In genomic region chr1:201143726-201144635, GRCh38 we compare ENCODE assay signal across 22 cellular contexts. TPM values are rescaled to one million over a fixed set of nuclear protein-coding genes. Genes with fewer than 3 reads are reported as not detected.
DNase-seq lines count a peak whose midpoint lies in the region; ATAC-seq and TF ChIP-seq lines count a peak whose summit lies in the region.
"Had no signal": no experiment of that assay in that cellular context is flagged by ENCODE, and none has a peak within 500 bp of the region (broad histone marks: within the 10 kb centered on the region; RNA-seq: fewer than 3 reads in every experiment).

No MANE protein-coding gene starts in this region.

- TF ChIP-seq CTCF in neural progenitor cell (IDR thresholded peaks at IDR 0.05) (no peak), upper lobe of right lung (IDR thresholded peaks at IDR 0.05) (no peak)

- peaks cover 9% of the 10 kb centered on the region for H3K4me1 Mint-ChIP-seq in neural progenitor cell
- H3K4me1 Mint-ChIP-seq: CD4-positive, alpha-beta memory T cell had no signal

- H3K9ac ChIP-seq in neural progenitor cell: no peak overlapping the region
- H3K9ac ChIP-seq: KMS-11 had no signal

- H3K27ac ChIP-seq in neural progenitor cell (no peak overlapping the region), upper lobe of right lung (no peak overlapping the region)
- H3K27ac ChIP-seq: KMS-11 had no signal

- H3K27me3 Mint-ChIP-seq in neural progenitor cell (ENCODE audit: insufficient read depth, low read depth): peaks cover 8% of the 10 kb centered on the region
- H3K27me3 Mint-ChIP-seq: CD4-positive, alpha-beta memory T cell had no signal

- H3K9me3 ChIP-seq in neural progenitor cell (ENCODE audit: low read depth): no peaks in the 10 kb centered on the region
- no peaks in the 10 kb centered on the region for H3K9me3 ChIP-seq in upper lobe of right lung

- H3K4me3 ChIP-seq in neural progenitor cell (no peak overlapping the region), upper lobe of right lung (no peak overlapping the region)

- intact Hi-C loops in upper lobe of right lung (cut with DNase I): no loop called here

- H3K9me3 Mint-ChIP-seq in activated naive CD4-positive, alpha-beta T cell treated with anti-CD3 and anti-CD28 coated beads, Interleukin-2, amount 50 U/mL, for 72 hours: no peaks in the 10 kb centered on the region
- H3K9me3 Mint-ChIP-seq in neural progenitor cell: no peaks in the 10 kb centered on the region
- H3K9me3 Mint-ChIP-seq: CD4-positive, alpha-beta memory T cell; HFFc6 had no signal

- H3K36me3 Mint-ChIP-seq in activated naive CD4-positive, alpha-beta T cell treated with anti-CD3 and anti-CD28 coated beads, Interleukin-2, amount 50 U/mL, for 72 hours: no peaks in the 10 kb centered on the region
- H3K36me3 Mint-ChIP-seq in neural progenitor cell: peaks cover 40% of the 10 kb centered on the region

- H3K27me3 ChIP-seq in neural progenitor cell (no peaks in the 10 kb centered on the region), upper lobe of right lung (no peaks in the 10 kb centered on the region)

- H2AFZ ChIP-seq in neural progenitor cell (replicated peaks): no peak overlapping the region

- no peak for ATAC-seq in activated naive CD4-positive, alpha-beta T cell treated with anti-CD3 and anti-CD28 coated beads, Interleukin-2, amount 50 U/mL, for 72 hours
- ATAC-seq in upper lobe of right lung: no peak

- peak overlapping the region; percentile 44 for H3K4me3 Mint-ChIP-seq in neural progenitor cell
- H3K4me3 Mint-ChIP-seq: CD4-positive, alpha-beta memory T cell; HFFc6 had no signal

- H3K4me2 ChIP-seq in neural progenitor cell: no peak overlapping the region
- H3K4me2 ChIP-seq: KMS-11 had no signal

- no peaks in the 10 kb centered on the region for H3K36me3 ChIP-seq in neural progenitor cell
- peaks cover 71% of the 10 kb centered on the region for H3K36me3 ChIP-seq in upper lobe of right lung

- DNase-seq in activated naive CD4-positive, alpha-beta T cell treated with anti-CD3 and anti-CD28 coated beads, Interleukin-2, amount 50 U/mL, for 72 hours (ENCODE audit: low spot score in 2 of 2): no peak
- no peak for DNase-seq in activated naive CD4-positive, alpha-beta T cell treated with Interleukin-2 at 50 U/mL for 16 hours
- DNase-seq in globus pallidus (ENCODE audit: low spot score) (peak; percentile 16), neural progenitor cell (ENCODE audit: low spot score) (no peak), upper lobe of right lung (peak; percentile 52), RKO (ENCODE audit: low spot score) (no peak), GM03348 (ENCODE audit: low spot score) (no peak), NCI-H510A treated with DMSO at 0.1 percent for 48 hours (lab: John Stamatoyannopoulos, UW) (no peak)
- DNase-seq: CD4-positive, alpha-beta memory T cell; DMS79; H7; HFFc6; MV-4-11; NCI-H1417; NCI-H187; NCI-H2227 treated with DMSO at 0.1 percent for 48 hours; NCI-H524; RPMI8226; SHP77 treated with DMSO at 0.1 percent for 48 hours had no signal

- no peaks in the 10 kb centered on the region for H3K79me2 ChIP-seq in neural progenitor cell (ENCODE audit: low read depth)

- H3F3A ChIP-seq in neural progenitor cell (ENCODE audit: low read depth): no peaks in the 10 kb centered on the region

- H3K4me1 ChIP-seq in neural progenitor cell (peaks cover 5% of the 10 kb centered on the region), upper lobe of right lung (no peaks in the 10 kb centered on the region)

- H3K27ac Mint-ChIP-seq in activated naive CD4-positive, alpha-beta T cell treated with anti-CD3 and anti-CD28 coated beads, Interleukin-2, amount 50 U/mL, for 72 hours: peak overlapping the region; percentile 18 to 47
- peak overlapping the region; percentile 55 for H3K27ac Mint-ChIP-seq in neural progenitor cell
- H3K27ac Mint-ChIP-seq: HFFc6 had no signal

- H4K20me1 ChIP-seq in neural progenitor cell (ENCODE audit: low read depth): peaks cover 39% of the 10 kb centered on the region

RNA-seq across cellular contexts. Expression of gene TMEM9, which starts 10.3 kb away (rescaled TPM):
- 10 to 100 TPM; 19.0 to 28.1 TPM for total RNA-seq in activated naive CD4-positive, alpha-beta T cell treated with anti-CD3 and anti-CD28 coated beads, Interleukin-2, amount 50 U/mL, for 72 hours
- total RNA-seq in neural progenitor cell (ENCODE audit: low replicate concordance) (109 and 187 TPM in 2 replicates), upper lobe of right lung (59.3 TPM)

RNA-seq across cellular contexts. Expression of gene ASCL5, which starts 17.0 kb away (rescaled TPM):
- total RNA-seq in activated naive CD4-positive, alpha-beta T cell treated with anti-CD3 and anti-CD28 coated beads, Interleukin-2, amount 50 U/mL, for 72 hours: under 1 TPM; 0.16 to 0.35 TPM
- total RNA-seq in neural progenitor cell (ENCODE audit: low replicate concordance) (not detected in 2 replicates), upper lobe of right lung (0.29 TPM)
- total RNA-seq: A172, H7, HFFc6, HT-29 had no signal

RNA-seq across cellular contexts. Expression of gene CACNA1S, which starts 31.8 kb away (rescaled TPM):
- not detected for total RNA-seq in activated naive CD4-positive, alpha-beta T cell treated with anti-CD3 and anti-CD28 coated beads, Interleukin-2, amount 50 U/mL, for 72 hours
- total RNA-seq in neural progenitor cell (ENCODE audit: low replicate concordance): 0.11 and 0.12 TPM in 2 replicates
- total RNA-seq in upper lobe of right lung: 0.55 TPM
- total RNA-seq: A172; CD4-positive, alpha-beta memory T cell; H7; HFFc6; HT-29 had no signal

RNA-seq across cellular contexts. Expression of gene IGFN1, which starts 46.6 kb away (rescaled TPM):
- total RNA-seq in activated naive CD4-positive, alpha-beta T cell treated with anti-CD3 and anti-CD28 coated beads, Interleukin-2, amount 50 U/mL, for 72 hours: not detected
- total RNA-seq in neural progenitor cell (ENCODE audit: low replicate concordance) (0.15 TPM in 1 of 2 replicates, not detected in the other), upper lobe of right lung (0.81 TPM)
- total RNA-seq: CD4-positive, alpha-beta memory T cell; HFFc6 had no signal

Comparison
In these comparisons a context has a peak if more than half of its experiments do, and no peak if none do; other contexts are left out.
1. DNase-seq: peak in globus pallidus (single experiment) and upper lobe of right lung (single experiment); none in activated naive CD4-positive, alpha-beta T cell treated with anti-CD3 and anti-CD28 coated beads, Interleukin-2, amount 50 U/mL, for 72 hours (0 of 2), activated naive CD4-positive, alpha-beta T cell treated with Interleukin-2 at 50 U/mL for 16 hours (single experiment), neural progenitor cell (single experiment), RKO (single experiment), GM03348 (single experiment) and NCI-H510A treated with DMSO at 0.1 percent for 48 hours (single experiment).